Comparison of ENCODE assay signal across 8 cellular contexts in genomic region chr2:237859082-237859433, GRCh38. TPM values are rescaled to one million over a fixed set of nuclear protein-coding genes. Genes with fewer than 3 reads are reported as not detected.
DNase-seq lines count a peak whose midpoint lies in the region; ATAC-seq and TF ChIP-seq lines count a peak whose summit lies in the region.

No MANE protein-coding gene starts in this region.

- no peaks in the 10 kb centered on the region for H3K27me3 Mint-ChIP-seq in chondrocyte (ENCODE audit: low read depth)

- H3K27ac ChIP-seq in cardiac muscle cell = no peak overlapping the region
- no peak overlapping the region for H3K27ac ChIP-seq in urinary bladder (ENCODE audit: low read depth)

- H3K4me1 ChIP-seq in cardiac muscle cell (ENCODE audit: low read depth) (no peaks in the 10 kb centered on the region), mucosa of stomach (ENCODE audit: control insufficient read depth, insufficient read depth, low read length) (peaks cover 33% of the 10 kb centered on the region), urinary bladder (ENCODE audit: insufficient read depth) (no peaks in the 10 kb centered on the region)

- 47% methylated on average over 15 of the region's 15 CpGs for WGBS in urinary bladder

- H3K27ac Mint-ChIP-seq in chondrocyte (ENCODE audit: unreplicated experiment) = peak overlapping the region; percentile 93

- H3K4me1 Mint-ChIP-seq in chondrocyte (ENCODE audit: low read depth) = peaks cover 58% of the 10 kb centered on the region

- ATAC-seq in Right ventricle myocardium superior (ENCODE audit: poor library complexity) (no peak), GM18505 (IDR thresholded peaks at IDR 0.05; ENCODE audit: unreplicated experiment) (no peak)

- peak overlapping the region; percentile 37 for H3K4me3 ChIP-seq in cardiac muscle cell
- no peak overlapping the region for H3K4me3 ChIP-seq in mucosa of stomach (ENCODE audit: low read length)
- H3K4me3 ChIP-seq in urinary bladder (ENCODE audit: low read depth, low read length) = peak overlapping the region; percentile 49

- H3K9me3 ChIP-seq in cardiac muscle cell (ENCODE audit: low read depth) = no peaks in the 10 kb centered on the region
- H3K9me3 ChIP-seq in mucosa of stomach (ENCODE audit: control insufficient read depth, low read length) = no peaks in the 10 kb centered on the region

- TF ChIP-seq CTCF in cardiac muscle cell (IDR thresholded peaks at IDR 0.05; ENCODE audit: low read depth, low read length) (no peak), chondrocyte (IDR thresholded peaks at IDR 0.05) (no peak)

- H3K27me3 ChIP-seq in cardiac muscle cell (peaks cover 42% of the 10 kb centered on the region), mucosa of stomach (ENCODE audit: control insufficient read depth, insufficient read depth, low read length) (peaks cover 5% of the 10 kb centered on the region)

- DNase-seq in cardiac muscle cell (ENCODE audit: low read depth in 1 of 2, low spot score in 1 of 2) (no peak), Right ventricle myocardium superior (no peak), chondrocyte (ENCODE audit: low spot score) (no peak), NCI-H1436 treated with DMSO at 0.1 percent for 48 hours (lab: John Stamatoyannopoulos, UW) (no peak)
- no peak for DNase-seq in stimulated activated CD4-positive, alpha-beta T cell treated with anti-CD3 and anti-CD28 coated beads, Interleukin-2, amount 100 ng/mL, for 24 hours

- peak overlapping the region; percentile 73 for H3K4me3 Mint-ChIP-seq in chondrocyte (ENCODE audit: unreplicated experiment)

- TF ChIP-seq POLR2A in GM18505 (IDR thresholded peaks at IDR 0.05; ENCODE audit: borderline replicate concordance, extremely low read depth, insufficient read depth, insufficient read length) = no peak

- H3K9ac ChIP-seq in mucosa of stomach (ENCODE audit: low read length) = peak overlapping the region; percentile 26

- no peaks in the 10 kb centered on the region for H3K36me3 ChIP-seq in cardiac muscle cell
- no peaks in the 10 kb centered on the region for H3K36me3 ChIP-seq in mucosa of stomach (ENCODE audit: control insufficient read depth, insufficient read depth, low read length)
- H3K36me3 ChIP-seq in urinary bladder (ENCODE audit: insufficient read depth) = no peaks in the 10 kb centered on the region

- intact Hi-C loops in Right ventricle myocardium superior (cut with DNase I) = loop anchor here (5.0 to 10.0 kb wide), 2 partner anchors 286 to 403 kb away; no protein-coding TSS in a partner anchor

- no peaks in the 10 kb centered on the region for H3K9me3 Mint-ChIP-seq in chondrocyte (ENCODE audit: low read depth)

- H3K36me3 Mint-ChIP-seq in chondrocyte (ENCODE audit: low read depth) = no peaks in the 10 kb centered on the region

RNA-seq across cellular contexts. Expression of gene RAMP1, which starts 0.4 kb away (rescaled TPM):
- 3.1 and 5.6 TPM in 2 replicates for total RNA-seq in cardiac muscle cell
- 2.1 and 5.7 TPM in 2 replicates for polyA plus RNA-seq in cardiac muscle cell
- total RNA-seq in Right ventricle myocardium superior = 138 TPM
- total RNA-seq in chondrocyte = 176 to 329 TPM (median 178 TPM) in 3 replicates
- total RNA-seq in urinary bladder = 13.2 TPM
- polyA plus RNA-seq in urinary bladder = 185 TPM
